ENCODE assay signal across 8 cellular contexts in the genomic region with DNA sequence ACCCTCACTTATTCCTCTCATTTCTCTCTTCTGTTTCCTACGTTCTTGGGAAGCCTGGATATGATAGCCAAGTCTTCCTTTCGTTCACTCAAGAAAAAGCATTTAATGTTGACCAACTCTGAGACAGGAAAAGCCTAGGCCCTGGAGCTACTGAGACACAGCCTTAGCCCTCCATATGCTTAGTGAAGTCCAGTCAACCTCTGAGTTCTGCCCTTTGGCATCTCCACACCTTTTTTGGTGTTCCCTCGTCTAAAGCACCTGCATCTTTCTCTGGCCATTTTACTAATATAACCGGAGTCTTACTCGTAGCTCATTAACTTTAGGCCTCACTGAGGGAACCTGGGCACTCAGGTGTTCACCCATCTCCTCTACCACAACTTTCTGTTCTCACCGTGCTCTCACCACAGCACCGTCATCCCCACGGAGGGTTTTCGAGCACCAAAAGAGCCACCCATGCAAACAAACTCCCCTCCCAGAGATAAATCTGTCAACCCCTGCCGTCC. TPM values are rescaled to one million over a fixed set of nuclear protein-coding genes. Genes with fewer than 3 reads are reported as not detected.
DNase-seq lines count a peak whose midpoint lies in the region; ATAC-seq, FAIRE-seq and TF ChIP-seq lines count a peak whose summit lies in the region.

No MANE protein-coding gene starts in this region.

- no peak for TF ChIP-seq POLR2A in endothelial cell of umbilical vein (IDR thresholded peaks at IDR 0.05; ENCODE audit: low read depth, low read length)

- H3K79me2 ChIP-seq in endothelial cell of umbilical vein (ENCODE audit: control insufficient read depth, insufficient read depth, low read length) (no peaks in the 10 kb centered on the region), osteoblast (ENCODE audit: insufficient read depth, low read length) (peaks cover 12% of the 10 kb centered on the region)

- H3K9me3 ChIP-seq in endothelial cell of umbilical vein (replicated peaks; ENCODE audit: control insufficient read depth, insufficient read depth, low read length) (no peaks in the 10 kb centered on the region), osteoblast (ENCODE audit: low read depth, low read length) (no peaks in the 10 kb centered on the region)

- peak overlapping the region; percentile 3 for H3K27ac ChIP-seq in endothelial cell of umbilical vein (ENCODE audit: insufficient read depth, low read depth, low read length)
- H3K27ac ChIP-seq in osteoblast (ENCODE audit: low read depth, low read length): peak overlapping the region; percentile 86

- no peaks in the 10 kb centered on the region for H3K9me1 ChIP-seq in endothelial cell of umbilical vein (replicated peaks; ENCODE audit: control insufficient read depth, extremely low read depth, insufficient read depth, low read length)

- no peaks in the 10 kb centered on the region for H3K27me3 ChIP-seq in endothelial cell of umbilical vein (ENCODE audit: control insufficient read depth in 2 of 2, insufficient read depth in 2 of 2, low read length in 2 of 2)
- no peaks in the 10 kb centered on the region for H3K27me3 ChIP-seq in osteoblast (ENCODE audit: insufficient read depth, low read length)

- BruUV-seq in endothelial cell of umbilical vein (replicated peaks; lab: Mats Ljungman, UMichigan): no TSS peak

- H3K4me3 ChIP-seq in GM12875 (ENCODE audit: low read depth, low read length) (peak overlapping the region; percentile 98), endothelial cell of umbilical vein (replicated peaks in 1 of 3; ENCODE audit: insufficient read depth in 1 of 3, low read depth in 1 of 3, low read length in 3 of 3) (peak overlapping the region in 2 of 3 experiments; percentile 53 to 77), osteoblast (ENCODE audit: insufficient read depth, low read length) (peak overlapping the region; percentile 88)

- POLR2A ChIA-PET in endothelial cell of umbilical vein (lab: Charles Lee): no interaction called here

- H3K9ac ChIP-seq in endothelial cell of umbilical vein (replicated peaks; ENCODE audit: extremely low read depth, insufficient read depth, low read length): peak overlapping the region; percentile 49

- CTCF ChIA-PET in endothelial cell of umbilical vein (lab: Charles Lee): interaction anchor here (0.8 to 1.9 kb wide), 10 partner anchors 10 to 556 kb away, joined by 3 to 9 read pairs (median 3); no protein-coding TSS in a partner anchor

- H3K4me1 ChIP-seq in endothelial cell of umbilical vein (ENCODE audit: control insufficient read depth, extremely low read depth, insufficient read depth, low read length) (peaks cover 8% of the 10 kb centered on the region), osteoblast (ENCODE audit: insufficient read depth, low read length) (peaks cover 27% of the 10 kb centered on the region)

- H3K36me3 ChIP-seq in endothelial cell of umbilical vein (ENCODE audit: control insufficient read depth in 2 of 2, extremely low read depth in 1 of 2, insufficient read depth in 2 of 2, low read length in 2 of 2): no peaks in the 10 kb centered on the region
- H3K36me3 ChIP-seq in osteoblast (ENCODE audit: insufficient read depth, low read length): no peaks in the 10 kb centered on the region

- no peak for FAIRE-seq in endothelial cell of umbilical vein (lab: Jason Lieb, UNC)

- dilution Hi-C loops in endothelial cell of umbilical vein (cut with MboI; ENCODE audit: extremely low pct_ligation_motif_present, low sequenced_read_pairs): no loop called here

- TF ChIP-seq CTCF in GM12875 (IDR thresholded peaks at IDR 0.05; ENCODE audit: borderline replicate concordance, insufficient read depth, low read depth, low read length) (no peak), endothelial cell of umbilical vein (IDR thresholded peaks at IDR 0.05; ENCODE audit: extremely low read depth in 1 of 2, insufficient read depth in 1 of 2, low read depth in 1 of 2, low read length in 2 of 2) (no peak), osteoblast (IDR thresholded peaks at IDR 0.05; ENCODE audit: extremely low read depth, low read depth, low read length) (no peak)

- H2AFZ ChIP-seq in endothelial cell of umbilical vein (ENCODE audit: low read depth, low read length): peak overlapping the region; percentile 88
- H2AFZ ChIP-seq in osteoblast (ENCODE audit: low read length): peak overlapping the region; percentile 96

- peak; percentile 43 for DNase-seq in RKO (ENCODE audit: low spot score)
- DNase-seq in endothelial cell of umbilical vein (ENCODE audit: low read depth, low spot score): no peak
- DNase-seq in osteoblast (ENCODE audit: insufficient read length, low spot score, missing footprints): no peak
- no peak for DNase-seq in SIG-M5 (lab: John Stamatoyannopoulos, UW)
- DNase-seq in NCI-H446 treated with DMSO at 0.1 percent for 48 hours (lab: John Stamatoyannopoulos, UW): no peak

- no peaks in the 10 kb centered on the region for H4K20me1 ChIP-seq in endothelial cell of umbilical vein (replicated peaks; ENCODE audit: control insufficient read depth, extremely low read depth, insufficient read depth, low read length)
- no peaks in the 10 kb centered on the region for H4K20me1 ChIP-seq in osteoblast (ENCODE audit: insufficient read depth, low read length)

- intact Hi-C loops in endothelial cell of umbilical vein (cut with micrococcal nuclease): loop anchor here (1.0 to 2.0 kb wide), 5 partner anchors 27 to 277 kb away; partner anchors contain the start of gene ZFAND6

- ATAC-seq in GM21723 (IDR thresholded peaks at IDR 0.05; ENCODE audit: unreplicated experiment) (peak; percentile 30), GM19463 (IDR thresholded peaks at IDR 0.05; ENCODE audit: unreplicated experiment) (no peak)

- H3K4me2 ChIP-seq in endothelial cell of umbilical vein (ENCODE audit: insufficient read depth, low read length): peak overlapping the region; percentile 78
- H3K4me2 ChIP-seq in osteoblast (ENCODE audit: insufficient read depth, low read length): peak overlapping the region; percentile 92

TF ChIP-seq in endothelial cell of umbilical vein, 7 proteins besides CTCF, POLR2A, EP300 and RAD21:
- TF ChIP-seq GATA2 (IDR thresholded peaks at IDR 0.05; ENCODE audit: insufficient read depth, insufficient read length, low read depth, low read length) (no peak), POLR2AphosphoS5 (IDR thresholded peaks at IDR 0.05; ENCODE audit: insufficient read depth, low read depth, low read length) (no peak)

RNA-seq across cellular contexts. Expression of gene MTHFS, which starts 0.6 kb away (rescaled TPM):
- total RNA-seq in endothelial cell of umbilical vein (9.9 and 15.7 TPM in 2 replicates), osteoblast (15.6 and 17.0 TPM in 2 replicates)
- 7.4 and 9.3 TPM in 2 replicates for polyA plus RNA-seq in endothelial cell of umbilical vein
- 11.8 and 13.7 TPM in 2 replicates for polyA plus RNA-seq in endothelial cell of umbilical vein (2011; cell fraction: cytosol; rRNA removed)
- 4.6 and 5.4 TPM in 2 replicates for polyA plus RNA-seq in endothelial cell of umbilical vein (2011; cell fraction: nucleus; rRNA removed)
- 4.5 TPM in 2 replicates for polyA plus RNA-seq in endothelial cell of umbilical vein (2012)
- 3.9 and 6.8 TPM in 2 replicates for polyA minus RNA-seq in endothelial cell of umbilical vein
- 38.3 TPM for polyA minus RNA-seq in endothelial cell of umbilical vein (2011; cell fraction: cytosol; rRNA and poly(A)+ RNA removed)
- 2.8 and 3.4 TPM in 2 replicates for polyA minus RNA-seq in endothelial cell of umbilical vein (2011; cell fraction: nucleus; rRNA and poly(A)+ RNA removed)
